In genomic region chr1:167713330-167714081, GRCh38 we compare ENCODE assay signal across 8 cellular contexts. TPM values are rescaled to one million over a fixed set of nuclear protein-coding genes. Genes with fewer than 3 reads are reported as not detected.
DNase-seq lines count a peak whose midpoint lies in the region; ATAC-seq and TF ChIP-seq lines count a peak whose summit lies in the region.

No MANE protein-coding gene starts in this region.

- peaks cover 29% of the 10 kb centered on the region for H3K27me3 Mint-ChIP-seq in WTC11 (ENCODE audit: low read depth)

- no peaks in the 10 kb centered on the region for H3K36me3 ChIP-seq in cardiac muscle cell
- no peaks in the 10 kb centered on the region for H3K36me3 ChIP-seq in neuronal stem cell (replicated peaks in 1 of 2; ENCODE audit: control insufficient read depth in 2 of 2, insufficient read depth in 2 of 2, low read length in 2 of 2)

- H3K18ac ChIP-seq in neuronal stem cell (ENCODE audit: low read length): peak overlapping the region; percentile 41

- no peak overlapping the region for H3K4ac ChIP-seq in neuronal stem cell (ENCODE audit: low read length)

- no peak overlapping the region for H4K8ac ChIP-seq in neuronal stem cell (ENCODE audit: low read depth, low read length)

- no peak overlapping the region for H3K23ac ChIP-seq in neuronal stem cell (ENCODE audit: low read depth, low read length, poor library complexity)

- no peaks in the 10 kb centered on the region for H3K36me3 Mint-ChIP-seq in WTC11

- ATAC-seq in WTC11: peak; percentile 5
- no peak for ATAC-seq in GM21447 (IDR thresholded peaks at IDR 0.05; ENCODE audit: unreplicated experiment)
- ATAC-seq in HG02642 (IDR thresholded peaks at IDR 0.05; ENCODE audit: poor library complexity, unreplicated experiment): no peak

- intact Hi-C loops in cardiac septum (cut with DNase I): loop anchor here (2.0 kb wide), 2 partner anchors 83 to 221 kb away; no protein-coding TSS in a partner anchor

- peak; percentile 37 to 42 for DNase-seq in cardiac muscle cell (ENCODE audit: low read depth in 1 of 2, low spot score in 1 of 2)
- DNase-seq in cardiac septum (ENCODE audit: low spot score): no peak
- DNase-seq in WTC11 (ENCODE audit: low spot score): peak; percentile 38
- DNase-seq in erythroblast (lab: John Stamatoyannopoulos, UW): peak; percentile 50 to 52
- DNase-seq in neuronal stem cell (ENCODE audit: low spot score): peak; percentile 32
- DNase-seq in GM10248 (ENCODE audit: extremely low spot score): no peak

- H3K27ac ChIP-seq in cardiac muscle cell (no peak overlapping the region), neuronal stem cell (replicated peaks; ENCODE audit: low read length) (no peak overlapping the region)

- no peak overlapping the region for H2BK120ac ChIP-seq in neuronal stem cell (ENCODE audit: low read depth, low read length)

- H3K9me3 Mint-ChIP-seq in WTC11: no peaks in the 10 kb centered on the region

- H2BK15ac ChIP-seq in neuronal stem cell (ENCODE audit: low read length): no peak overlapping the region

- no peak overlapping the region for H2BK12ac ChIP-seq in neuronal stem cell (ENCODE audit: low read length)

- no peak overlapping the region for H2BK5ac ChIP-seq in neuronal stem cell (ENCODE audit: low read length)

- no peak overlapping the region for H3K9ac ChIP-seq in neuronal stem cell (ENCODE audit: low read depth, low read length, poor library complexity)

- H3K4me3 ChIP-seq in cardiac muscle cell: peak overlapping the region; percentile 80
- peak overlapping the region; percentile 76 to 91 for H3K4me3 ChIP-seq in neuronal stem cell (ENCODE audit: low read length in 2 of 2)

- H3K9me3 ChIP-seq in cardiac muscle cell (ENCODE audit: low read depth) (no peaks in the 10 kb centered on the region), neuronal stem cell (replicated peaks in 1 of 2; ENCODE audit: control insufficient read depth in 2 of 2, insufficient read depth in 1 of 2, low read depth in 1 of 2, low read length in 2 of 2) (no peaks in the 10 kb centered on the region)

- peak overlapping the region; percentile 96 for H2AFZ ChIP-seq in neuronal stem cell (ENCODE audit: low read length)

- TF ChIP-seq CTCF in cardiac muscle cell (IDR thresholded peaks at IDR 0.05; ENCODE audit: low read depth, low read length) (no peak), WTC11 (IDR thresholded peaks at IDR 0.05) (no peak), GM10248 (IDR thresholded peaks at IDR 0.05; ENCODE audit: control extremely low read depth, extremely low read depth, low read depth, missing control alignments) (no peak)

- H3K4me2 ChIP-seq in neuronal stem cell (ENCODE audit: insufficient read depth, low read length, poor library complexity, severe bottlenecking): peak overlapping the region; percentile 85

- CTCF ChIA-PET in WTC11 (lab: Charles Lee) (interaction anchor here (0.6 to 1.1 kb wide), 4 partner anchors 26 to 512 kb away, joined by 3 read pairs; partner anchors contain the start of gene DCAF6), GM10248 (lab: Yijun Ruan, JAX) (interaction anchor here (1.0 to 6.5 kb wide), 11 partner anchors 9 to 369 kb away, joined by 3 to 31 read pairs (median 4); no protein-coding TSS in a partner anchor)

- no peaks in the 10 kb centered on the region for H3K79me1 ChIP-seq in neuronal stem cell (ENCODE audit: low read depth, low read length)

- no peak overlapping the region for H3K27ac Mint-ChIP-seq in WTC11

- H2AK5ac ChIP-seq in neuronal stem cell (ENCODE audit: low read depth, low read length): no peak overlapping the region

- H4K91ac ChIP-seq in neuronal stem cell (ENCODE audit: low read depth, low read length, poor library complexity): no peak overlapping the region

- H3K4me1 ChIP-seq in cardiac muscle cell (ENCODE audit: low read depth): no peaks in the 10 kb centered on the region
- peaks cover 3 to 4% of the 10 kb centered on the region in 2 donors for H3K4me1 ChIP-seq in neuronal stem cell (ENCODE audit: control insufficient read depth in 2 of 2, insufficient read depth in 1 of 2, low read depth in 1 of 2, low read length in 2 of 2)

- H3K4me1 Mint-ChIP-seq in WTC11: peaks cover 17% of the 10 kb centered on the region

- H3K4me3 Mint-ChIP-seq in WTC11: peak overlapping the region; percentile 93

- POLR2A ChIA-PET in WTC11 (lab: Charles Lee) (interaction anchor here (0.7 kb wide), 1 partner anchor 175 kb away, joined by 3 read pairs; no protein-coding TSS in a partner anchor), GM10248 (lab: Yijun Ruan, JAX) (interaction anchor here (0.6 to 0.7 kb wide), 2 partner anchors 254 to 1749 kb away, joined by 3 to 4 read pairs; no protein-coding TSS in a partner anchor)

- TF ChIP-seq POLR2A in erythroblast (IDR thresholded peaks at IDR 0.05; ENCODE audit: low read length): no peak

- WGBS in neuronal stem cell (ENCODE audit: extremely low coverage in 2 of 2, insufficient read length in 2 of 2, insufficient replicate concordance in 1 of 2), 2 donors: no CpG with 5 or more reads among the region's 31 CpGs

- H3K27me3 ChIP-seq in cardiac muscle cell (no peaks in the 10 kb centered on the region), neuronal stem cell (ENCODE audit: control insufficient read depth in 3 of 3, insufficient read depth in 3 of 3, low read depth in 1 of 3, low read length in 3 of 3) (peaks cover 0 to 19% (median 6%) of the 10 kb centered on the region in 3 experiments)

- no peak overlapping the region for H3K14ac ChIP-seq in neuronal stem cell (ENCODE audit: low read length)

TF ChIP-seq in WTC11, 78 proteins besides CTCF, POLR2A, EP300 and RAD21 (continues in another document):
- TF ChIP-seq PRDM15 (CRISPR knock-in tag; IDR thresholded peaks at IDR 0.05) (peak; percentile 41; the same call in 1 of the 2 replicates), ARID4B (CRISPR knock-in tag; IDR thresholded peaks at IDR 0.05; ENCODE audit: borderline replicate concordance) (no peak), RELA (CRISPR knock-in tag; IDR thresholded peaks at IDR 0.05; ENCODE audit: borderline replicate concordance) (no peak), CREB1 (CRISPR knock-in tag; IDR thresholded peaks at IDR 0.05) (no peak)

RNA-seq across cellular contexts. Expression of gene MPZL1, which starts 8.3 kb away (rescaled TPM):
- total RNA-seq in cardiac muscle cell (65.0 and 107 TPM in 2 replicates), cardiac septum (35.7 TPM), WTC11 (2021) (71.7 to 74.1 TPM (median 72.3 TPM) in 3 replicates)
- 114 and 136 TPM in 2 replicates for polyA plus RNA-seq in cardiac muscle cell
- 78.4 TPM for polyA plus RNA-seq in neuronal stem cell (2013, experiment 1 of 2)
- polyA plus RNA-seq in neuronal stem cell (2013, experiment 2 of 2): 81.9 TPM

Comparison
In these comparisons a context has a peak if more than half of its experiments do, and no peak if none do; other contexts are left out.
1. DNase-seq: peak in cardiac muscle cell (2 of 2), WTC11 (single experiment), erythroblast (2 of 2) and neuronal stem cell (single experiment); none in cardiac septum (single experiment) and GM10248 (single experiment).